Comparison of ENCODE assay signal across 30 cellular contexts in genomic region chr21:45574691-45575090, GRCh38. TPM values are rescaled to one million over a fixed set of nuclear protein-coding genes. Genes with fewer than 3 reads are reported as not detected.
DNase-seq lines count a peak whose midpoint lies in the region; ATAC-seq, FAIRE-seq and TF ChIP-seq lines count a peak whose summit lies in the region.
"Had no signal": no experiment of that assay in that cellular context is flagged by ENCODE, and none has a peak within 500 bp of the region (broad histone marks: within the 10 kb centered on the region; RNA-seq: fewer than 3 reads in every experiment).

No MANE protein-coding gene starts in this region.

- no peak for DNase-seq in GM23338 (ENCODE audit: low spot score)
- peak in 2 of 10 donors; percentile 14 to 16 for DNase-seq in dorsolateral prefrontal cortex
- peak; percentile 46 for DNase-seq in osteoblast (ENCODE audit: insufficient read length, low spot score, missing footprints)
- DNase-seq in NCI-H187 treated with DMSO at 0.1 percent for 48 hours (lab: John Stamatoyannopoulos, UW), result no peak
- no peak for DNase-seq in SW480 (ENCODE audit: low spot score)
- DNase-seq in GM10266 (ENCODE audit: extremely low spot score), result no peak
- no peak for DNase-seq in HepG2 (ENCODE audit: low spot score)
- DNase-seq: activated CD4-positive, alpha-beta T cell treated with anti-CD3 and anti-CD28 coated beads, Interleukin-2, amount 50 U/mL, for 1 hour; activated naive CD4-positive, alpha-beta T cell treated with Interleukin-2 at 50 U/mL for 16 hours; amniotic stem cell; C1 segment of cervical spinal cord; gastrocnemius medialis; HFFc6; IMR-90; mesendoderm; NCI-H446 treated with DMSO at 0.1 percent for 48 hours; NCI-H774; SIG-M5 had no signal

- H3F3A ChIP-seq in GM23338 (replicated peaks; ENCODE audit: low read depth), result no peaks in the 10 kb centered on the region

- intact Hi-C loops in dorsolateral prefrontal cortex (cut with DNase I) (no loop called here), HepG2 (cut with micrococcal nuclease; ENCODE audit: unreplicated experiment) (no loop called here)

- H3K9me2 ChIP-seq in GM23338 (ENCODE audit: insufficient read depth), result no peaks in the 10 kb centered on the region

- CTCF ChIA-PET in HepG2 (lab: Yijun Ruan, JAX; ENCODE audit: low intra/inter-chr PET ratio, low total read pairs), result no interaction called here

- H3K27ac Mint-ChIP-seq in GM23338, result no peak overlapping the region
- H3K27ac Mint-ChIP-seq: activated T-helper 1 cell treated with anti-CD3 and anti-CD28 coated beads, Interleukin-12 subunit alpha, Interleukin-12 subunit beta, Interleukin-2, Interleukin-4 antibody, amounts not matched to agents 30 ng/mL and 10 ng/mL and 1 ng/mL, durations not matched to agents 14 hours and 24 hours and 36 hours; HFFc6; progenitor cell of endocrine pancreas; stimulated activated effector memory CD8-positive, alpha-beta T cell treated with anti-CD3 and anti-CD28 coated beads, Interleukin-12 subunit alpha, Interleukin-12 subunit beta, amount 100 ng/mL, for 72 hours; WTC11 had no signal

- no peak for FAIRE-seq in HepG2 (lab: Jason Lieb, UNC)
- FAIRE-seq: endothelial cell of umbilical vein, GM12892, RCC 7860 had no signal

- H3K9me3 Mint-ChIP-seq in GM23338, result no peaks in the 10 kb centered on the region; the same call in 2 of the 3 replicates
- H3K9me3 Mint-ChIP-seq: activated T-helper 1 cell treated with anti-CD3 and anti-CD28 coated beads, Interleukin-12 subunit alpha, Interleukin-12 subunit beta, Interleukin-2, Interleukin-4 antibody, amounts not matched to agents 30 ng/mL and 10 ng/mL and 1 ng/mL, durations not matched to agents 14 hours and 24 hours and 36 hours; HFFc6; stimulated activated effector memory CD8-positive, alpha-beta T cell treated with anti-CD3 and anti-CD28 coated beads, Interleukin-12 subunit alpha, Interleukin-12 subunit beta, amount 100 ng/mL, for 72 hours; WTC11 had no signal

- H3K27me3 ChIP-seq in BLaER1, result no peaks in the 10 kb centered on the region
- no peaks in the 10 kb centered on the region for H3K27me3 ChIP-seq in GM23338 (ENCODE audit: insufficient read depth)
- peaks cover 0 to 47% (median 9%) of the 10 kb centered on the region in 45 donors for H3K27me3 ChIP-seq in dorsolateral prefrontal cortex
- H3K27me3 ChIP-seq in osteoblast (ENCODE audit: insufficient read depth, low read length), result peaks cover 6% of the 10 kb centered on the region
- peaks cover 13 to 76% of the 10 kb centered on the region in 2 experiments; a peak in 4 of 5 replicates for H3K27me3 ChIP-seq in HepG2 (ENCODE audit: control insufficient read depth in 1 of 2, insufficient read depth in 2 of 2, low read length in 2 of 2)
- H3K27me3 ChIP-seq: hepatocyte, upper lobe of left lung had no signal

- no TSS peak for BruUV-seq in HepG2 (replicated peaks; lab: Mats Ljungman, UMichigan)

- H3K9me3 ChIP-seq in BLaER1 (no peaks in the 10 kb centered on the region), osteoblast (ENCODE audit: low read depth, low read length) (no peaks in the 10 kb centered on the region), HepG2 (ENCODE audit: low read length) (no peaks in the 10 kb centered on the region)
- H3K9me3 ChIP-seq: gastrocnemius medialis, upper lobe of left lung had no signal

- H3K36me3 ChIP-seq in BLaER1 (no peaks in the 10 kb centered on the region), GM23338 (ENCODE audit: insufficient read depth) (no peaks in the 10 kb centered on the region), osteoblast (ENCODE audit: insufficient read depth, low read length) (no peaks in the 10 kb centered on the region), HepG2 (replicated peaks in 1 of 2; ENCODE audit: control insufficient read depth in 1 of 2, insufficient read depth in 2 of 2, low read length in 2 of 2) (no peaks in the 10 kb centered on the region)
- H3K36me3 ChIP-seq: gastrocnemius medialis, upper lobe of left lung had no signal

- no peak for ATAC-seq in GM23338
- ATAC-seq in HepG2, result no peak
- ATAC-seq: gastrocnemius medialis; left colon; stimulated activated effector memory CD8-positive, alpha-beta T cell treated with anti-CD3 and anti-CD28 coated beads, Interleukin-12 subunit alpha, Interleukin-12 subunit beta, amount 100 ng/mL, for 72 hours had no signal

- H3K27me3 Mint-ChIP-seq in GM23338 (ENCODE audit: insufficient read depth, low read depth, poor library complexity), result peaks cover 5% of the 10 kb centered on the region
- H3K27me3 Mint-ChIP-seq: brain had no signal

- TF ChIP-seq CTCF in GM23338 (conservative IDR thresholded peaks at IDR 0.05; ENCODE audit: low read depth in 2 of 2), result no peak
- no peak for TF ChIP-seq CTCF in dorsolateral prefrontal cortex (IDR thresholded peaks at IDR 0.05 in 54 of 56, conservative IDR thresholded peaks at IDR 0.05 in 2 of 56; ENCODE audit: low read depth in 1 of 56, partially characterized antibody in 56 of 56)
- no peak for TF ChIP-seq CTCF in osteoblast (IDR thresholded peaks at IDR 0.05; ENCODE audit: extremely low read depth, low read depth, low read length)
- no peak for TF ChIP-seq CTCF in GM10266 (IDR thresholded peaks at IDR 0.05; ENCODE audit: control insufficient read depth, insufficient read depth, low read depth, missing control alignments)
- TF ChIP-seq CTCF in HepG2 (CRISPR knock-in tag; IDR thresholded peaks at IDR 0.05), result no peak

- in situ Hi-C loops in HepG2 (cut with HindIII; ENCODE audit: extremely low pct_ligation_motif_present, low pct_unique_long_range_greater_than_20kb), result no loop called here

- POLR2A ChIA-PET in HepG2 (lab: Yijun Ruan, JAX), result no interaction called here

- TF ChIP-seq EP300 in HepG2 (IDR thresholded peaks at IDR 0.05; ENCODE audit: low read depth in 2 of 2, low read length in 2 of 2) (no peak), HepG2 (CRISPR knock-in tag; IDR thresholded peaks at IDR 0.05; ENCODE audit: borderline replicate concordance) (no peak)

- H4K20me1 ChIP-seq in BLaER1 (no peaks in the 10 kb centered on the region), GM23338 (replicated peaks; ENCODE audit: insufficient read depth) (no peaks in the 10 kb centered on the region), osteoblast (ENCODE audit: insufficient read depth, low read length) (no peaks in the 10 kb centered on the region), HepG2 (ENCODE audit: insufficient read depth, low read length) (no peaks in the 10 kb centered on the region)

- WGBS in HepG2 (ENCODE audit: low lambda C conversion rate), result 50% methylated on average over 2 of the region's 14 CpGs

- H3K4me3 Mint-ChIP-seq in GM23338, result no peak overlapping the region
- H3K4me3 Mint-ChIP-seq: activated T-helper 1 cell treated with anti-CD3 and anti-CD28 coated beads, Interleukin-12 subunit alpha, Interleukin-12 subunit beta, Interleukin-2, Interleukin-4 antibody, amounts not matched to agents 30 ng/mL and 10 ng/mL and 1 ng/mL, durations not matched to agents 14 hours and 24 hours and 36 hours; brain; HFFc6; stimulated activated effector memory CD8-positive, alpha-beta T cell treated with anti-CD3 and anti-CD28 coated beads, Interleukin-12 subunit alpha, Interleukin-12 subunit beta, amount 100 ng/mL, for 72 hours; WTC11 had no signal

- H3K4me1 Mint-ChIP-seq in GM23338, result peaks cover 8% of the 10 kb centered on the region; the same call in 2 of the 3 replicates
- H3K4me1 Mint-ChIP-seq: stimulated activated effector memory CD8-positive, alpha-beta T cell treated with anti-CD3 and anti-CD28 coated beads, Interleukin-12 subunit alpha, Interleukin-12 subunit beta, amount 100 ng/mL, for 72 hours; WTC11 had no signal

- TF ChIP-seq POLR2A in HepG2 (IDR thresholded peaks at IDR 0.05; ENCODE audit: insufficient read depth in 1 of 2, low read depth in 2 of 2, low read length in 2 of 2), result no peak

- H3K27ac ChIP-seq in BLaER1 (peak overlapping the region; percentile 35; the same call in 1 of the 2 replicates), GM23338 (ENCODE audit: low read depth) (no peak overlapping the region), dorsolateral prefrontal cortex (peak overlapping the region in 40 of 59 donors; percentile 9 to 87 (median 70)), osteoblast (ENCODE audit: low read depth, low read length) (no peak overlapping the region), HepG2 (ENCODE audit: extremely low read length, insufficient read depth, low read length) (no peak overlapping the region)
- H3K27ac ChIP-seq: gastrocnemius medialis, hepatocyte had no signal

- H3K79me2 ChIP-seq in GM23338 (replicated peaks; ENCODE audit: insufficient read depth), result no peaks in the 10 kb centered on the region
- no peaks in the 10 kb centered on the region for H3K79me2 ChIP-seq in osteoblast (ENCODE audit: insufficient read depth, low read length)
- H3K79me2 ChIP-seq in HepG2 (ENCODE audit: insufficient read depth, low read length), result no peaks in the 10 kb centered on the region
- H3K79me2 ChIP-seq: hepatocyte had no signal

- H3K4me3 ChIP-seq in BLaER1 (no peak overlapping the region), GM23338 (no peak overlapping the region), dorsolateral prefrontal cortex (no peak overlapping the region), osteoblast (ENCODE audit: insufficient read depth, low read length) (no peak overlapping the region), HepG2 (replicated peaks in 1 of 3; ENCODE audit: insufficient read depth in 1 of 3, low read depth in 2 of 3, low read length in 3 of 3) (no peak overlapping the region)
- H3K4me3 ChIP-seq: gastrocnemius medialis, hepatocyte, upper lobe of left lung had no signal

- H2AFZ ChIP-seq in GM23338 (peak overlapping the region; percentile 83), osteoblast (ENCODE audit: low read length) (no peak overlapping the region), HepG2 (ENCODE audit: low read length) (no peak overlapping the region)
- H2AFZ ChIP-seq: hepatocyte had no signal

- no peak for TF ChIP-seq RAD21 in HepG2 (CRISPR knock-in tag; IDR thresholded peaks at IDR 0.05)

- H3K9ac ChIP-seq in BLaER1 (no peak overlapping the region), HepG2 (ENCODE audit: insufficient read depth, low read depth, low read length) (no peak overlapping the region)

- H3K4me2 ChIP-seq in BLaER1 (peak overlapping the region; percentile 73), GM23338 (no peak overlapping the region), osteoblast (ENCODE audit: insufficient read depth, low read length) (no peak overlapping the region), HepG2 (ENCODE audit: low read depth, low read length) (no peak overlapping the region)
- H3K4me2 ChIP-seq: hepatocyte had no signal

- H3K4me1 ChIP-seq in BLaER1 (peaks cover 65% of the 10 kb centered on the region), GM23338 (ENCODE audit: insufficient read depth) (no peaks in the 10 kb centered on the region), osteoblast (ENCODE audit: insufficient read depth, low read length) (peaks cover 20% of the 10 kb centered on the region), HepG2 (ENCODE audit: insufficient read depth, low read length) (peaks cover 9% of the 10 kb centered on the region; the same call in 1 of the 2 replicates)
- H3K4me1 ChIP-seq: gastrocnemius medialis had no signal

- no peaks in the 10 kb centered on the region for H3K36me3 Mint-ChIP-seq in GM23338 (ENCODE audit: low read depth)
- H3K36me3 Mint-ChIP-seq: brain; stimulated activated effector memory CD8-positive, alpha-beta T cell treated with anti-CD3 and anti-CD28 coated beads, Interleukin-12 subunit alpha, Interleukin-12 subunit beta, amount 100 ng/mL, for 72 hours; WTC11 had no signal

RNA-seq across cellular contexts. Expression of gene SLC19A1, which starts 32.5 kb away (rescaled TPM):
- 25.9 and 33.0 TPM in 2 replicates for total RNA-seq in GM23338 (2014; rRNA removed; shearing (Covaris generic))
- polyA plus RNA-seq in GM23338 (2016; fragmentation: Nextera tagmentation; extraction: Ambion mirVana) (31.2 and 37.4 TPM in 2 replicates), HepG2 (2011; rRNA removed) (23.0 and 31.0 TPM in 2 replicates)
- total RNA-seq in dorsolateral prefrontal cortex (10 to 100 TPM; 13.2 to 83.6 (median 28.1) TPM), osteoblast (2.9 and 3.2 TPM in 2 replicates), HepG2 (2016; rRNA removed; fragmentation: Illumina TruSeq; extraction: Trizol) (12.6 and 21.8 TPM in 2 replicates)
- total RNA-seq in HepG2 (2016; cell fraction: cytosol; rRNA removed; fragmentation: Illumina TruSeq; extraction: Trizol; ENCODE audit: low read depth), result 4.8 and 5.6 TPM in 2 replicates
- total RNA-seq in HepG2 (2016; cell fraction: insoluble cytoplasmic fraction; rRNA removed; fragmentation: Illumina TruSeq; extraction: Trizol), result 11.0 and 23.6 TPM in 2 replicates
- total RNA-seq in HepG2 (2016; cell fraction: membrane; rRNA removed; fragmentation: Illumina TruSeq; extraction: Trizol), result 10.8 TPM in 2 replicates
- 21.2 and 27.4 TPM in 2 replicates for total RNA-seq in HepG2 (2016; cell fraction: nucleus; rRNA removed; fragmentation: Illumina TruSeq; extraction: Trizol)
- polyA plus RNA-seq in HepG2 (2011; cell fraction: cytosol; rRNA removed), result 14.5 and 24.7 TPM in 2 replicates
- polyA plus RNA-seq in HepG2 (2011; cell fraction: nucleus; rRNA removed), result 49.0 and 62.1 TPM in 2 replicates
- polyA plus RNA-seq in HepG2 (2012), result 18.0 and 36.8 TPM in 2 replicates
- polyA plus RNA-seq in HepG2 (2016; cell fraction: cytosol; fragmentation: Illumina TruSeq; extraction: Trizol; ENCODE audit: low read depth), result 3.7 and 4.0 TPM in 2 replicates
- polyA plus RNA-seq in HepG2 (2016; cell fraction: insoluble cytoplasmic fraction; fragmentation: Illumina TruSeq; extraction: Trizol; ENCODE audit: low read depth), result 11.1 and 13.0 TPM in 2 replicates
- polyA plus RNA-seq in HepG2 (2016; cell fraction: membrane; fragmentation: Illumina TruSeq; extraction: Trizol; ENCODE audit: low read depth), result 6.4 and 7.2 TPM in 2 replicates
- 44.5 and 46.0 TPM in 2 replicates for polyA plus RNA-seq in HepG2 (2016; cell fraction: nucleus; fragmentation: Illumina TruSeq; extraction: Trizol; ENCODE audit: insufficient read depth, low read depth)
- polyA minus RNA-seq in HepG2 (2011; rRNA and poly(A)+ RNA removed; ENCODE audit: low replicate concordance), result 42.0 and 128 TPM in 2 replicates
- polyA minus RNA-seq in HepG2 (2011; cell fraction: cytosol; rRNA and poly(A)+ RNA removed), result 32.2 and 34.4 TPM in 2 replicates
- 12.2 and 14.7 TPM in 2 replicates for polyA minus RNA-seq in HepG2 (2011; cell fraction: nucleus; rRNA and poly(A)+ RNA removed)

Comparison
In these comparisons a context has a peak if more than half of its experiments do, and no peak if none do; other contexts are left out.
1. H3K27ac ChIP-seq: peak in BLaER1 (single experiment) and dorsolateral prefrontal cortex (40 of 59); none in GM23338 (single experiment), osteoblast (single experiment) and HepG2 (single experiment).